In genomic region chr21:36319767-36320420, GRCh38 we compare ENCODE assay signal across 8 cellular contexts. TPM values are rescaled to one million over a fixed set of nuclear protein-coding genes. Genes with fewer than 3 reads are reported as not detected.
DNase-seq lines count a peak whose midpoint lies in the region; ATAC-seq and TF ChIP-seq lines count a peak whose summit lies in the region.

Gene MORC3, plus strand, starts transcription at chr21:36320197. Its CDS starts 68 bp downstream, at chr21:36320265.

- DNase-seq in NCI-H1417 treated with DMSO at 0.1 percent for 48 hours (lab: John Stamatoyannopoulos, UW) = peak; percentile 98
- DNase-seq in SW480 (ENCODE audit: low spot score) = peak; percentile 100
- peak; percentile 99 for DNase-seq in activated naive CD8-positive, alpha-beta T cell treated with anti-CD3 and anti-CD28 coated beads, Interleukin-2, amount 50 U/mL, for 24 hours
- peak; percentile 99 for DNase-seq in Right ventricle myocardium inferior (ENCODE audit: missing footprints)
- DNase-seq in ovary = peak; percentile 97 to 99 (median 98)
- DNase-seq in thyroid gland = peak; percentile 97 to 98

- H3K36me3 ChIP-seq in ovary = no peaks in the 10 kb centered on the region
- no peaks in the 10 kb centered on the region for H3K36me3 ChIP-seq in thyroid gland

- WGBS in ovary, 3 donors = 0 to 1% (median 0%) methylated on average over 34 to 59 of the region's 59 CpGs
- 0 to 1% methylated on average over 23 to 25 of the region's 59 CpGs for WGBS in thyroid gland, 2 donors

- no peak for TF ChIP-seq EP300 in ovary (IDR thresholded peaks at IDR 0.05)

- ATAC-seq in HG02763 (IDR thresholded peaks at IDR 0.05; ENCODE audit: unreplicated experiment) (peak; percentile 86), Right ventricle myocardium inferior (peak; percentile 98)
- peak; percentile 88 for ATAC-seq in activated naive CD8-positive, alpha-beta T cell treated with anti-CD3 and anti-CD28 coated beads, Interleukin-2, amount 50 U/mL, for 24 hours

- TF ChIP-seq CTCF in GM12873 (IDR thresholded peaks at IDR 0.05; ENCODE audit: insufficient read depth, low read depth, low read length, missing control alignments) = peak; percentile 3
- no peak for TF ChIP-seq CTCF in ovary (IDR thresholded peaks at IDR 0.05)
- TF ChIP-seq CTCF in thyroid gland (IDR thresholded peaks at IDR 0.05) = peak in 1 of 6 experiments; percentile 2

- H3K9me3 Mint-ChIP-seq in activated naive CD8-positive, alpha-beta T cell treated with anti-CD3 and anti-CD28 coated beads, Interleukin-2, amount 50 U/mL, for 24 hours = peaks cover 4% of the 10 kb centered on the region

- H3K27me3 Mint-ChIP-seq in activated naive CD8-positive, alpha-beta T cell treated with anti-CD3 and anti-CD28 coated beads, Interleukin-2, amount 50 U/mL, for 24 hours = no peaks in the 10 kb centered on the region

- peaks cover 44% of the 10 kb centered on the region for H3K4me1 Mint-ChIP-seq in activated naive CD8-positive, alpha-beta T cell treated with anti-CD3 and anti-CD28 coated beads, Interleukin-2, amount 50 U/mL, for 24 hours

- H3K27me3 ChIP-seq in ovary (no peaks in the 10 kb centered on the region), thyroid gland (no peaks in the 10 kb centered on the region)

- peak within 1 kb of the TSS; percentile 97 for H3K27ac Mint-ChIP-seq in activated naive CD8-positive, alpha-beta T cell treated with anti-CD3 and anti-CD28 coated beads, Interleukin-2, amount 50 U/mL, for 24 hours

- H3K4me3 ChIP-seq in ovary (peak within 1 kb of the TSS; percentile 96), thyroid gland (replicated peaks in 1 of 3) (peak within 1 kb of the TSS; percentile 46 to 85 (median 54))

- H3K4me1 ChIP-seq in ovary (ENCODE audit: insufficient read depth) = peaks cover 7% of the 10 kb centered on the region
- peaks cover 7 to 10% of the 10 kb centered on the region in 2 donors for H3K4me1 ChIP-seq in thyroid gland

- peak; percentile 84 for TF ChIP-seq POLR2A in ovary (IDR thresholded peaks at IDR 0.05)
- peak; percentile 24 to 96 for TF ChIP-seq POLR2A in thyroid gland (IDR thresholded peaks at IDR 0.05)

- H3K27ac ChIP-seq in ovary = peak within 1 kb of the TSS; percentile 89 to 99
- peak within 1 kb of the TSS; percentile 94 to 99 (median 95) for H3K27ac ChIP-seq in thyroid gland

- H3K9me3 ChIP-seq in ovary (no peaks in the 10 kb centered on the region), thyroid gland (no peaks in the 10 kb centered on the region)

- H3K4me3 Mint-ChIP-seq in activated naive CD8-positive, alpha-beta T cell treated with anti-CD3 and anti-CD28 coated beads, Interleukin-2, amount 50 U/mL, for 24 hours = peak within 1 kb of the TSS; percentile 94

- peaks cover 17% of the 10 kb centered on the region for H3K36me3 Mint-ChIP-seq in activated naive CD8-positive, alpha-beta T cell treated with anti-CD3 and anti-CD28 coated beads, Interleukin-2, amount 50 U/mL, for 24 hours (ENCODE audit: low read depth)

- intact Hi-C loops in Right ventricle myocardium inferior (cut with DNase I) = loop anchor here (5.0 kb wide), 1 partner anchor 183 kb away; the partner anchor contains the start of gene CBR3
- intact Hi-C loops in ovary (cut with DNase I) = loop anchor here in 1 of 4 donors (10.0 kb wide), 1 partner anchor 165 kb away; the partner anchor contains the start of gene DOP1B
- intact Hi-C loops in thyroid gland (cut with DNase I) = loop anchor here (10.0 kb wide), 1 partner anchor 175 kb away; no protein-coding TSS in a partner anchor

RNA-seq across cellular contexts. Expression of gene MORC3, which starts in this region (rescaled TPM):
- 21.6 TPM for total RNA-seq in Right ventricle myocardium inferior
- 10 to 100 TPM; 35.4 to 55.6 (median 39.1) TPM for total RNA-seq in ovary
- 10 to 100 TPM; 18.9 to 26.0 TPM for polyA plus RNA-seq in ovary
- 10 to 100 TPM; 40.3 to 49.9 (median 42.8) TPM for total RNA-seq in thyroid gland

Comparison
In these comparisons a context has a peak if more than half of its experiments do, and no peak if none do; other contexts are left out.
1. Peak in every context shown above with its lines: DNase-seq, ATAC-seq, H3K4me3 ChIP-seq and H3K27ac ChIP-seq.